In genomic region chr15:99727330-99727729, GRCh38 we compare ENCODE assay signal across 24 cellular contexts.
"Had no signal": no experiment of that assay in that cellular context is flagged by ENCODE, and none has a peak within 500 bp of the region (broad histone marks: within the 10 kb centered on the region; RNA-seq: fewer than 3 reads in every experiment).

No MANE protein-coding gene starts in this region.

- H3K27me3 Mint-ChIP-seq: naive thymus-derived CD4-positive, alpha-beta T cell had no signal

- H3K27me3 ChIP-seq: dorsolateral prefrontal cortex, esophagus muscularis mucosa, foreskin keratinocyte, heart right ventricle had no signal

- H3K9me3 ChIP-seq: esophagus muscularis mucosa, heart right ventricle, lower lobe of right lung, mucosa of descending colon had no signal

- H3K4me3 ChIP-seq: coronary artery, dorsolateral prefrontal cortex, esophagus muscularis mucosa, heart right ventricle, lower lobe of right lung, mucosa of descending colon had no signal

- H3K27ac Mint-ChIP-seq: mesothelial cell of epicardium had no signal

- H3K9me3 Mint-ChIP-seq: naive thymus-derived CD4-positive, alpha-beta T cell had no signal

- ATAC-seq: foreskin keratinocyte; left colon; left lobe of liver; lower lobe of right lung; mucosa of descending colon; naive thymus-derived CD4-positive, alpha-beta T cell had no signal

- DNase-seq: dermis blood vessel endothelial cell; dorsolateral prefrontal cortex; effector CD4-positive, alpha-beta T cell; effector memory CD4-positive, alpha-beta T cell; erythroblast; foreskin keratinocyte; glutamatergic neuron; head of caudate nucleus; heart right ventricle; hippocampal formation; islet precursor cell; kidney; kidney glomerular epithelial cell; left colon; left ventricle myocardium superior; lower lobe of right lung; mesenchymal stem cell; mucosa of descending colon; naive thymus-derived CD4-positive, alpha-beta T cell had no signal

- H3K27ac ChIP-seq: coronary artery, dorsolateral prefrontal cortex, epithelial cell of prostate, esophagus muscularis mucosa, foreskin keratinocyte, lower lobe of right lung had no signal

- H3K4me3 Mint-ChIP-seq: mesothelial cell of epicardium; naive thymus-derived CD4-positive, alpha-beta T cell had no signal
